Comparison of ENCODE assay signal across 10 cellular contexts in genomic region chr2:9738062-9738717, GRCh38.
DNase-seq lines count a peak whose midpoint lies in the region; ATAC-seq, FAIRE-seq and TF ChIP-seq lines count a peak whose summit lies in the region.
"Had no signal": no experiment of that assay in that cellular context is flagged by ENCODE, and none has a peak within 500 bp of the region (broad histone marks: within the 10 kb centered on the region; RNA-seq: fewer than 3 reads in every experiment).

No MANE protein-coding gene starts in this region.

- no TSS peak for BruUV-seq in HepG2 (replicated peaks; lab: Mats Ljungman, UMichigan)

- TF ChIP-seq CTCF in HepG2 (CRISPR knock-in tag; IDR thresholded peaks at IDR 0.05), result no peak

- H3K36me3 ChIP-seq in HepG2 (replicated peaks in 1 of 2; ENCODE audit: control insufficient read depth in 1 of 2, insufficient read depth in 2 of 2, low read length in 2 of 2), result no peaks in the 10 kb centered on the region
- H3K36me3 ChIP-seq in subcutaneous abdominal adipose tissue (ENCODE audit: control insufficient read depth in 5 of 5, insufficient read depth in 5 of 5, low read length in 5 of 5), result no peaks in the 10 kb centered on the region
- H3K36me3 ChIP-seq in HAP-1 (replicated peaks), result no peaks in the 10 kb centered on the region

- peak overlapping the region; percentile 11 for H3K4me3 Mint-ChIP-seq in activated T-cell treated with anti-CD3 and anti-CD28 coated beads, Interleukin-2, amount 50 U/mL, for 4 hours
- H3K4me3 Mint-ChIP-seq in T-cell, result peak overlapping the region; percentile 13 to 76 (median 37)

- ATAC-seq in activated T-cell treated with anti-CD3 and anti-CD28 coated beads, Interleukin-2, amount 50 U/mL, for 4 hours, result no peak
- no peak for ATAC-seq in T-cell (replicated peaks in 1 of 4)
- no peak for ATAC-seq in HepG2

- no peaks in the 10 kb centered on the region for H3K27me3 Mint-ChIP-seq in activated T-cell treated with anti-CD3 and anti-CD28 coated beads, Interleukin-2, amount 50 U/mL, for 4 hours (ENCODE audit: low read depth)
- no peaks in the 10 kb centered on the region for H3K27me3 Mint-ChIP-seq in T-cell

- POLR2A ChIA-PET in T-cell (lab: Charles Lee) (no interaction called here), HepG2 (lab: Yijun Ruan, JAX) (no interaction called here)

- in situ Hi-C loops in HepG2 (cut with HindIII; ENCODE audit: extremely low pct_ligation_motif_present, low pct_unique_long_range_greater_than_20kb) (no loop called here), HAP-1 (cut with MboI; ENCODE audit: low sequenced_read_pairs) (no loop called here), G401 (cut with HindIII; ENCODE audit: low sequenced_read_pairs) (no loop called here)

- FAIRE-seq in HepG2 (lab: Jason Lieb, UNC), result no peak

- no peaks in the 10 kb centered on the region for H4K20me1 ChIP-seq in HepG2 (ENCODE audit: insufficient read depth, low read length)

- no peak for DNase-seq in activated T-cell treated with anti-CD3 and anti-CD28 coated beads, Interleukin-2, amount 50 U/mL, for 4 hours
- no peak for DNase-seq in activated T-cell treated with anti-CD3 and anti-CD28 coated beads, Interleukin-2, amount 50 U/mL, for 1 hour
- DNase-seq in T-cell (no peak), HepG2 (ENCODE audit: low spot score) (no peak), HAP-1 (ENCODE audit: low spot score in 2 of 2) (no peak), G401 (ENCODE audit: low spot score) (no peak), DMS 273 treated with DMSO at 0.1 percent for 48 hours (lab: John Stamatoyannopoulos, UW) (no peak)
- DNase-seq: NCI-H1930, SW 1271 had no signal

- no peak for TF ChIP-seq RAD21 in HepG2 (CRISPR knock-in tag; IDR thresholded peaks at IDR 0.05)

- no peaks in the 10 kb centered on the region for H3K36me3 Mint-ChIP-seq in activated T-cell treated with anti-CD3 and anti-CD28 coated beads, Interleukin-2, amount 50 U/mL, for 4 hours (ENCODE audit: insufficient read depth)
- H3K36me3 Mint-ChIP-seq in T-cell, result peaks cover 3% of the 10 kb centered on the region

- H3K4me1 Mint-ChIP-seq in activated T-cell treated with anti-CD3 and anti-CD28 coated beads, Interleukin-2, amount 50 U/mL, for 4 hours (ENCODE audit: low read depth), result peaks cover 49% of the 10 kb centered on the region
- peaks cover 46 to 60% (median 48%) of the 10 kb centered on the region in 3 donors for H3K4me1 Mint-ChIP-seq in T-cell

- no peak overlapping the region for H3K4me2 ChIP-seq in HepG2 (ENCODE audit: low read depth, low read length)

- intact Hi-C loops in HepG2 (cut with micrococcal nuclease; ENCODE audit: unreplicated experiment), result no loop called here

- TF ChIP-seq POLR2A in HepG2 (IDR thresholded peaks at IDR 0.05; ENCODE audit: insufficient read depth in 1 of 2, low read depth in 2 of 2, low read length in 2 of 2), result no peak

- H3K9me3 ChIP-seq in HepG2 (ENCODE audit: low read length) (no peaks in the 10 kb centered on the region), subcutaneous abdominal adipose tissue (ENCODE audit: control insufficient read depth in 5 of 5, low read length in 5 of 5) (peaks cover 0 to 12% (median 8%) of the 10 kb centered on the region in 5 donors), HAP-1 (no peaks in the 10 kb centered on the region)

- H3K79me2 ChIP-seq in HepG2 (ENCODE audit: insufficient read depth, low read length), result no peaks in the 10 kb centered on the region

- H3K27ac Mint-ChIP-seq in T-cell, result peak overlapping the region; percentile 93 to 95

- peaks cover 11% of the 10 kb centered on the region for H3K9me3 Mint-ChIP-seq in activated T-cell treated with anti-CD3 and anti-CD28 coated beads, Interleukin-2, amount 50 U/mL, for 4 hours
- H3K9me3 Mint-ChIP-seq in T-cell, result peaks cover 0 to 8% (median 5%) of the 10 kb centered on the region in 3 donors

- H3K4me3 ChIP-seq in HepG2 (replicated peaks in 1 of 3; ENCODE audit: insufficient read depth in 1 of 3, low read depth in 2 of 3, low read length in 3 of 3), result no peak overlapping the region
- no peak overlapping the region for H3K4me3 ChIP-seq in subcutaneous abdominal adipose tissue (ENCODE audit: low read depth in 1 of 5, low read length in 5 of 5)
- H3K4me3 ChIP-seq in HAP-1, result no peak overlapping the region

- H2AFZ ChIP-seq in HepG2 (ENCODE audit: low read length), result no peak overlapping the region

- H3K27me3 ChIP-seq in HepG2 (ENCODE audit: control insufficient read depth in 1 of 2, insufficient read depth in 2 of 2, low read length in 2 of 2) (peaks cover 0 to 15% of the 10 kb centered on the region in 2 experiments; a peak in 1 of 5 replicates), subcutaneous abdominal adipose tissue (ENCODE audit: control insufficient read depth in 5 of 5, insufficient read depth in 4 of 5, low read length in 5 of 5) (no peaks in the 10 kb centered on the region), HAP-1 (ENCODE audit: low read depth) (no peaks in the 10 kb centered on the region)

- TF ChIP-seq EP300 in HepG2 (IDR thresholded peaks at IDR 0.05; ENCODE audit: low read depth in 2 of 2, low read length in 2 of 2), result no peak
- no peak for TF ChIP-seq EP300 in HepG2 (CRISPR knock-in tag; IDR thresholded peaks at IDR 0.05; ENCODE audit: borderline replicate concordance)

- WGBS in HepG2 (ENCODE audit: low lambda C conversion rate), result 54% methylated on average over 9 of the region's 9 CpGs

- H3K4me1 ChIP-seq in HepG2 (ENCODE audit: insufficient read depth, low read length), result peaks cover 5% of the 10 kb centered on the region; the same call in 1 of the 2 replicates
- H3K4me1 ChIP-seq in subcutaneous abdominal adipose tissue (ENCODE audit: control insufficient read depth in 5 of 5, insufficient read depth in 5 of 5, low read length in 5 of 5), result peaks cover 6 to 16% (median 13%) of the 10 kb centered on the region in 5 donors
- H3K4me1 ChIP-seq in HAP-1, result no peaks in the 10 kb centered on the region

- H3K27ac ChIP-seq in HepG2 (ENCODE audit: extremely low read length, insufficient read depth, low read length) (no peak overlapping the region), subcutaneous abdominal adipose tissue (ENCODE audit: low read depth, low read length) (peak overlapping the region; percentile 49)

- CTCF ChIA-PET in T-cell (lab: Charles Lee) (interaction anchor here in 1 of 2 donors (1.2 kb wide), 1 partner anchor 16 kb away, joined by 3 read pairs; no protein-coding TSS in a partner anchor), HepG2 (lab: Yijun Ruan, JAX; ENCODE audit: low intra/inter-chr PET ratio, low total read pairs) (no interaction called here)

- H3K9ac ChIP-seq in HepG2 (ENCODE audit: insufficient read depth, low read depth, low read length) (no peak overlapping the region), subcutaneous abdominal adipose tissue (ENCODE audit: low read length in 5 of 5) (no peak overlapping the region)

TF ChIP-seq in HepG2, 621 proteins besides CTCF, POLR2A, EP300 and RAD21:
- TF ChIP-seq RCOR2 (CRISPR knock-in tag; IDR thresholded peaks at IDR 0.05) (no peak), ZNF629 (CRISPR knock-in tag; conservative IDR thresholded peaks at IDR 0.05) (peak; percentile 70; the same call in 1 of the 2 replicates)
